Comparison of ENCODE assay signal across 27 cellular contexts in genomic region chr20:24147479-24147878, GRCh38.
"Had no signal": no experiment of that assay in that cellular context is flagged by ENCODE, and none has a peak within 500 bp of the region (broad histone marks: within the 10 kb centered on the region; RNA-seq: fewer than 3 reads in every experiment).

No MANE protein-coding gene starts in this region.

- H3K9me3 ChIP-seq: breast epithelium, suprapubic skin, tibial artery, upper lobe of right lung had no signal

- H3K36me3 ChIP-seq: breast epithelium, gastroesophageal sphincter, suprapubic skin, tibial artery, upper lobe of right lung had no signal

- H3K27ac ChIP-seq: breast epithelium, coronary artery, dorsolateral prefrontal cortex, gastroesophageal sphincter, hepatocyte, suprapubic skin, tibial artery, upper lobe of right lung had no signal

- DNase-seq: activated CD4-positive, alpha-beta memory T cell treated with anti-CD3 and anti-CD28 coated beads for 36 hours; activated CD4-positive, alpha-beta T cell treated with anti-CD3 and anti-CD28 coated beads, Interleukin-2, amount 10 ng/mL, durations not matched to agents 24 days and 14 days; activated CD4-positive, CD25-positive, alpha-beta regulatory T cell treated with anti-CD3 and anti-CD28 coated beads, Interleukin-2, amount 50 U/mL, for 72 hours; activated CD8-positive, alpha-beta memory T cell treated with anti-CD3 and anti-CD28 coated beads, Interleukin-2, amount 50 U/mL, for 4 hours; activated gamma-delta T cell; activated naive CD4-positive, alpha-beta T cell treated with anti-CD3 and anti-CD28 coated beads, Interleukin-2, amount 50 U/mL, for 16 hours; activated naive CD8-positive, alpha-beta T cell treated with anti-CD3 and anti-CD28 coated beads, Interleukin-2, amount 50 U/mL, for 24 hours; activated T-cell treated with anti-CD3 and anti-CD28 coated beads, Interleukin-2, amount 50 U/mL, for 24 hours; amygdala; dorsolateral prefrontal cortex; kidney; left colon; midbrain; naive thymus-derived CD8-positive, alpha-beta T cell; right cardiac atrium; stimulated activated CD4-positive, alpha-beta T cell treated with anti-CD3 and anti-CD28 coated beads, Interleukin-15, amount 100 ng/mL, for 24 hours; stimulated activated CD4-positive, alpha-beta T cell treated with anti-CD3 and anti-CD28 coated beads, Interleukin-2, amount 100 ng/mL, for 24 hours; stimulated activated naive CD4-positive, alpha-beta T cell; tibial artery; upper lobe of right lung had no signal

- H3K4me1 ChIP-seq: breast epithelium, gastroesophageal sphincter, suprapubic skin, tibial artery, upper lobe of right lung had no signal

- FAIRE-seq: endothelial cell of umbilical vein, kidney, TTC549 had no signal

- H3K27me3 ChIP-seq: breast epithelium, dorsolateral prefrontal cortex, hepatocyte, suprapubic skin, tibial artery, upper lobe of right lung had no signal

- H3K4me2 ChIP-seq: hepatocyte had no signal

- H3K4me3 ChIP-seq: breast epithelium, coronary artery, dorsolateral prefrontal cortex, gastroesophageal sphincter, hepatocyte, suprapubic skin, tibial artery, upper lobe of right lung had no signal

- H2AFZ ChIP-seq: hepatocyte had no signal

- H3K79me2 ChIP-seq: hepatocyte had no signal
